ENCODE assay signal across 1 cellular context in the genomic region with DNA sequence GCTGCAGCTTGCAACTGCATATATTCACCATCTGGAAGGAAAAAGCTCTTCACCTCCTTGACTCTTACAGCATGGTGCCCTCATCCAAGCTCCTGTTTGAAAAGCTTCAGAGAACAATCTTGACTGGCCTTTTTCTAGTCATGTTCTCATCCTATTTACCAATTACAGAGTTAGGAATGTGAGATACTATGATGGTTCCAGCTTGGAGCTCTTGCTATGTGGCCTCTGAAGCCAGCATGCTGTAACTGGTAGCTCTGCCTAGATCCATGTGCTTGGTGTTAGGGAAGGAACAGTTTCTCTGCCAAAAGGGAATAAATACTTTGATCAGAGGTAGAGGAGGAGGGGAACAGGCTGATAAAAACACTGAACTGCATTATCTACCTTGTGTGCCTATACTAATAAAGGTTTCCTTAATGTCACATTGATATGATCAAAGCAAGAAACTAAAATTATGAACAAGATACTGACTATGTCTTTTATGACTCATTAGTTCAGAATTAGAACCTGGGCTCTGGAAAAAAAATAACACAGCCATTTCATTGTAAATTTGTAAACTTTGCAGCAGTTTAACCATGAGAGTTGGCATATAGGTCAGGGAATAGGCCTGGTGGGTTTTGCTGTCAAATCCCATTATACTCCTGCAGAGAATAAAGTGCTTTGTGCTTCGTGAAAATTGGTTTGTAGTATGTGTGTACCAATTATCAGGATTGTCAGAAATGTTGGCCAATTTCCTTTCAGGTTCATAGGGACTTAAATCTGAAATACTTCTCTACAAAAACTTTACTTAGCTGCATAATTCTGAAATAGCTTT.
A peak's percentile ranks its signal among the peaks of the same experiment; 100 is the strongest.
TF ChIP-seq lines count a peak whose summit lies in the region.

No MANE protein-coding gene starts in this region.

TF ChIP-seq in HCT116, 20 proteins besides CTCF, POLR2A, EP300 and RAD21:
- TF ChIP-seq, protein P1, sequence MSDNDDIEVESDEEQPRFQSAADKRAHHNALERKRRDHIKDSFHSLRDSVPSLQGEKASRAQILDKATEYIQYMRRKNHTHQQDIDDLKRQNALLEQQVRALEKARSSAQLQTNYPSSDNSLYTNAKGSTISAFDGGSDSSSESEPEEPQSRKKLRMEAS (IDR thresholded peaks at IDR 0.05): 0 out of 2 replicates have a peak, but pooled peaks have one; percentile 41
- TF ChIP-seq SRF (IDR thresholded peaks at IDR 0.05; ENCODE audit: low read depth): no peak
- peak; percentile 39 for TF ChIP-seq TCF7L2 (IDR thresholded peaks at IDR 0.05; ENCODE audit: borderline replicate concordance, extremely low read depth, insufficient read depth, insufficient read length)
